ENCODE assay signal across 10 cellular contexts in the genomic region with DNA sequence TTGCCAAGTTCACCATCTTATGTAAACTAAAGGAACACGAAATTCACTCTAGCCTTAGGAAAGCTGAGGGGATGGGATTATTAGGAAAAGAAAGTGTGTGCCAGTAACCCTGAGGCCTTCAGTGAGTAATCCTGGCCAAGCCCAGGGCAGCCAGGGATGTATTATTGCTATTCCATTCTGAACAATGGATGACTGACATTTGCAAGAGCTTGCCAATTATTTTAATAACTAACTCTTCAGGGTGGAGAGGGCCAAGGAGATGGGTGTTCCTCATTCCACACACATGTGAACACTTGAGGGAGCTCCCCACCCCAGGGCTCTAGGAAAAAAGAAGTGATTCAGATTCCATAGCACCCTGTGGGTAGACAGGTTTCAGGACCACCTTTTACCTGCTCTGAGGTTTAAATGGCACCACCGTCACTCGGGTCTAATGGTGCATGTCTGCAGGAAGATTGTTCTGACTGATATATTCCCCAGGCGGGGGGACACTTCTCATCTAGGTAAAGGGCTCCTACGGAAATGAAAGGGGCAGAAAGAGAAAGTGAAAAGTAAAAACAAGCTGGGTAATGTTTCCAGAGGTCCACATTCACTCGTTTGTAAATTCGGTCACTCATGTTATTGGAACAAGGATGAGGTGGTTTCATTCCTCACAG. TPM values are rescaled to one million over a fixed set of nuclear protein-coding genes. Genes with fewer than 3 reads are reported as not detected.
A peak's percentile ranks its signal among the peaks of the same experiment; 100 is the strongest.
DNase-seq lines count a peak whose midpoint lies in the region; ATAC-seq and TF ChIP-seq lines count a peak whose summit lies in the region.
"Had no signal": no experiment of that assay in that cellular context is flagged by ENCODE, and none has a peak within 500 bp of the region (broad histone marks: within the 10 kb centered on the region; RNA-seq: fewer than 3 reads in every experiment).

No MANE protein-coding gene starts in this region.

- H3K27ac ChIP-seq in lung (ENCODE audit: low read depth in 1 of 2, low read length in 1 of 2): peak overlapping the region in 1 of 2 donors; percentile 23

- no peaks in the 10 kb centered on the region for H3K27me3 ChIP-seq in lung (ENCODE audit: control insufficient read depth, insufficient read depth)

- no peak for TF ChIP-seq CTCF in lung (IDR thresholded peaks at IDR 0.05; ENCODE audit: control extremely low read depth, extremely low read depth)

- DNase-seq in ACHN (peak; percentile 99), astrocyte of the hippocampus (ENCODE audit: low read depth, low spot score) (peak; percentile 83), lung (ENCODE audit: low spot score) (peak; percentile 45), GM19240 (ENCODE audit: insufficient read length, low spot score) (no peak)
- DNase-seq: NCI-H146, T-helper 17 cell had no signal

- ATAC-seq in HG02610 (IDR thresholded peaks at IDR 0.05; ENCODE audit: unreplicated experiment): peak; percentile 70
- ATAC-seq in lung (ENCODE audit: insufficient read depth, low FRiP score): peak; percentile 43
- ATAC-seq in GM19452 (IDR thresholded peaks at IDR 0.05; ENCODE audit: unreplicated experiment): no peak
- ATAC-seq in HG02588 (IDR thresholded peaks at IDR 0.05; ENCODE audit: unreplicated experiment): no peak
- ATAC-seq in GM21515 (IDR thresholded peaks at IDR 0.05; ENCODE audit: unreplicated experiment): no peak
- ATAC-seq: T-helper 17 cell had no signal

- in situ Hi-C loops in ACHN (cut with HindIII; ENCODE audit: low pct_ligation_motif_present, low pct_unique_long_range_greater_than_20kb, low sequenced_read_pairs): no loop called here

- WGBS in lung, 2 donors: 57 to 79% methylated on average over 7 of the region's 7 CpGs

- H3K4me3 ChIP-seq in lung: no peak overlapping the region

- peaks cover 5 to 29% of the 10 kb centered on the region in 2 donors for H3K4me1 ChIP-seq in lung (ENCODE audit: control insufficient read depth in 2 of 2, insufficient read depth in 2 of 2, low read length in 2 of 2)

- no peaks in the 10 kb centered on the region for H3K9me3 ChIP-seq in lung (ENCODE audit: control insufficient read depth in 2 of 2, insufficient read depth in 1 of 2, low read length in 1 of 2)

- H3K36me3 ChIP-seq in lung (ENCODE audit: control insufficient read depth in 2 of 2, insufficient read depth in 2 of 2, low read length in 2 of 2): peaks cover 0 to 3% of the 10 kb centered on the region in 2 donors

RNA-seq across cellular contexts. Expression of a gene that starts 41.5 kb away (rescaled TPM):
- 10 to 100 TPM; 33.2 to 37.7 TPM for total RNA-seq in lung
- 10 to 100 TPM; 13.1 to 16.8 TPM for polyA plus RNA-seq in lung

RNA-seq across cellular contexts. Expression of a gene that starts 44.0 kb away (rescaled TPM):
- total RNA-seq in lung: 10 to 100 TPM; 43.8 to 48.5 TPM
- 100 to 1,000 TPM in 1 of 2 donors, 10 to 100 TPM in 1; 43.1 to 133 TPM for polyA plus RNA-seq in lung

RNA-seq across cellular contexts. Expression of a gene that starts 57.9 kb away (rescaled TPM):
- total RNA-seq in lung: 1 to 10 TPM; 3.7 to 7.5 TPM
- 1 to 10 TPM in 1 of 2 donors, under 1 TPM in 1; 0.41 to 2.0 TPM for polyA plus RNA-seq in lung

Comparison
In these comparisons a context has a peak if more than half of its experiments do, and no peak if none do; other contexts are left out.
1. ATAC-seq: peak in HG02610 (single experiment) and lung (single experiment); none in GM19452 (single experiment), HG02588 (single experiment) and GM21515 (single experiment).